Comparison of ENCODE assay signal across 9 cellular contexts in genomic region chr19:1566392-1567115, GRCh38. TPM values are rescaled to one million over a fixed set of nuclear protein-coding genes. Genes with fewer than 3 reads are reported as not detected.
DNase-seq lines count a peak whose midpoint lies in the region; ATAC-seq and TF ChIP-seq lines count a peak whose summit lies in the region.
"Had no signal": no experiment of that assay in that cellular context is flagged by ENCODE, and none has a peak within 500 bp of the region (broad histone marks: within the 10 kb centered on the region; RNA-seq: fewer than 3 reads in every experiment).

No MANE protein-coding gene starts in this region.

- peaks cover 8 to 26% (median 24%) of the 10 kb centered on the region in 3 experiments; a peak in 6 of 7 replicates for H3K36me3 Mint-ChIP-seq in H9 (ENCODE audit: insufficient read depth in 1 of 3, low read depth in 3 of 3)
- H3K36me3 Mint-ChIP-seq in endodermal cell (ENCODE audit: low read depth) = peaks cover 24% of the 10 kb centered on the region

- WGBS in H9 (ENCODE audit: extremely low coverage, insufficient read length, low lambda C conversion rate) = no CpG with 5 or more reads among the region's 42 CpGs
- WGBS in endodermal cell (ENCODE audit: insufficient coverage in 1 of 2, insufficient read length in 1 of 2), 2 experiments = 0 to 1% methylated on average over 1 to 36 of the region's 42 CpGs
- WGBS in mesenchymal stem cell = under 1% methylated on average over 29 of the region's 42 CpGs
- WGBS in upper lobe of left lung, 2 donors = 6 to 25% methylated on average over 3 to 11 of the region's 42 CpGs

- no peak overlapping the region for H3K56ac ChIP-seq in H9 (ENCODE audit: insufficient read length, low read depth, low read length)

- no peaks in the 10 kb centered on the region for H3K23me2 ChIP-seq in H9 (ENCODE audit: insufficient read length, low read depth, low read length, poor library complexity, severe bottlenecking)

- DNase-seq in H9 (peak; percentile 90), OCI-LY7 (ENCODE audit: low spot score) (no peak), endodermal cell (peak; percentile 93), mesenchymal stem cell (peak; percentile 87), upper lobe of left lung (peak; percentile 77 to 89), 8988T (no peak), GM19240 (ENCODE audit: insufficient read length, low spot score) (no peak)

- H3K14ac ChIP-seq in H9 (ENCODE audit: insufficient read depth, low read length) (peak overlapping the region; percentile 91), mesenchymal stem cell (ENCODE audit: low read length in 2 of 2) (peak overlapping the region in 1 of 2 experiments; percentile 37)

- H2BK20ac ChIP-seq in H9 (ENCODE audit: low read depth, low read length, poor library complexity, severe bottlenecking) = no peak overlapping the region

- H4K8ac ChIP-seq in H9 (replicated peaks; ENCODE audit: insufficient read length, low read depth, low read length) = no peak overlapping the region
- H4K8ac ChIP-seq in mesenchymal stem cell (ENCODE audit: low read length) = peak overlapping the region; percentile 79

- H3K9me3 Mint-ChIP-seq in H9 (peaks cover 2 to 3% of the 10 kb centered on the region in 2 experiments; a peak in 2 of 5 replicates), endodermal cell (no peaks in the 10 kb centered on the region)

- H3K4me1 Mint-ChIP-seq in H9 (peaks cover 2 to 15% of the 10 kb centered on the region in 2 experiments; a peak in 3 of 4 replicates), endodermal cell (no peaks in the 10 kb centered on the region)

- no peak for TF ChIP-seq EP300 in upper lobe of left lung (IDR thresholded peaks at IDR 0.05)

- ATAC-seq in upper lobe of left lung (ENCODE audit: low FRiP score in 2 of 2) (peak; percentile 88 to 89), GM19397 (IDR thresholded peaks at IDR 0.05; ENCODE audit: unreplicated experiment) (no peak)

- H3K27me3 ChIP-seq in H9 (ENCODE audit: insufficient read depth, low read length) (no peaks in the 10 kb centered on the region; the same call in 1 of the 2 replicates), endodermal cell (ENCODE audit: control insufficient read depth, insufficient read depth, low read length, poor library complexity, severe bottlenecking) (peaks cover 21% of the 10 kb centered on the region), mesenchymal stem cell (ENCODE audit: control insufficient read depth in 1 of 2, insufficient read depth in 1 of 2, low read length in 2 of 2) (peaks cover 0 to 8% of the 10 kb centered on the region in 2 experiments), upper lobe of left lung (peaks cover 0 to 10% (median 0%) of the 10 kb centered on the region in 4 donors)

- CTCF ChIA-PET in OCI-LY7 (lab: Charles Lee; ENCODE audit: unreplicated experiment) = no interaction called here

- H3K27me3 Mint-ChIP-seq in H9 (ENCODE audit: low read depth) = peaks cover 32% of the 10 kb centered on the region
- peaks cover 28% of the 10 kb centered on the region for H3K27me3 Mint-ChIP-seq in endodermal cell (ENCODE audit: insufficient read depth)

- H3K18ac ChIP-seq in H9 (ENCODE audit: insufficient read length, low read depth, low read length) = peak overlapping the region; percentile 80
- H3K18ac ChIP-seq in mesenchymal stem cell (ENCODE audit: low read depth in 1 of 2, low read length in 2 of 2) = peak overlapping the region; percentile 90 to 98

- POLR2A ChIA-PET in OCI-LY7 (lab: Charles Lee) = no interaction called here

- peaks cover 3% of the 10 kb centered on the region for H3K79me1 ChIP-seq in H9 (ENCODE audit: insufficient read depth, low read depth, low read length, poor library complexity, severe bottlenecking)
- peaks cover 7% of the 10 kb centered on the region for H3K79me1 ChIP-seq in mesenchymal stem cell (replicated peaks; ENCODE audit: low read length, poor library complexity, severe bottlenecking)

- no TSS peak for BruUV-seq in OCI-LY7 (replicated peaks; lab: Mats Ljungman, UMichigan)

- H2AK5ac ChIP-seq in H9 (ENCODE audit: insufficient read length, low read length) = no peak overlapping the region
- peak overlapping the region; percentile 74 for H2AK5ac ChIP-seq in mesenchymal stem cell (ENCODE audit: low read length, severe bottlenecking)

- H3K4me3 ChIP-seq in OCI-LY7 (ENCODE audit: low read depth, low read length, poor library complexity, severe bottlenecking) (peak overlapping the region; percentile 64), endodermal cell (ENCODE audit: low read length) (peak overlapping the region; percentile 82), mesenchymal stem cell (ENCODE audit: insufficient read depth in 1 of 2, low read depth in 1 of 2, low read length in 2 of 2) (peak overlapping the region; percentile 82 to 93), upper lobe of left lung (peak overlapping the region; percentile 63 to 86 (median 78))

- intact Hi-C loops in OCI-LY7 (cut with micrococcal nuclease; ENCODE audit: unreplicated experiment) = no loop called here

- H2BK120ac ChIP-seq in H9 (ENCODE audit: low read depth, low read length, poor library complexity, severe bottlenecking) = no peak overlapping the region
- H2BK120ac ChIP-seq in mesenchymal stem cell (ENCODE audit: low read depth, low read length) = peak overlapping the region; percentile 97

- peak in 3 of 4 donors; percentile 4 to 57 (median 52) for TF ChIP-seq POLR2A in upper lobe of left lung (IDR thresholded peaks at IDR 0.05)

- no peaks in the 10 kb centered on the region for H3K9me2 ChIP-seq in OCI-LY7 (ENCODE audit: insufficient read depth, low read length)

- H2BK12ac ChIP-seq in H9 (ENCODE audit: insufficient read length, low read depth, low read length) (no peak overlapping the region), mesenchymal stem cell (ENCODE audit: low read length in 2 of 2) (no peak overlapping the region)

- TF ChIP-seq CTCF in H9 (conservative IDR thresholded peaks at IDR 0.05) (no peak), OCI-LY7 (conservative IDR thresholded peaks at IDR 0.05; ENCODE audit: low read length) (no peak), endodermal cell (conservative IDR thresholded peaks at IDR 0.05) (no peak), upper lobe of left lung (IDR thresholded peaks at IDR 0.05) (no peak)

- H4K5ac ChIP-seq in H9 (ENCODE audit: insufficient read length, low read depth, low read length) = no peak overlapping the region

- peak overlapping the region; percentile 46 for H3K4me2 ChIP-seq in H9 (ENCODE audit: insufficient read depth, insufficient read length, low read length)
- peak overlapping the region; percentile 73 for H3K4me2 ChIP-seq in OCI-LY7 (ENCODE audit: low read length)
- peak overlapping the region; percentile 82 for H3K4me2 ChIP-seq in mesenchymal stem cell (ENCODE audit: low read length, poor library complexity, severe bottlenecking)

- H3K4me1 ChIP-seq in H9 (ENCODE audit: insufficient read depth, low read length) (no peaks in the 10 kb centered on the region), OCI-LY7 (ENCODE audit: insufficient read depth, low read length, poor library complexity, severe bottlenecking) (peaks cover 13% of the 10 kb centered on the region), endodermal cell (ENCODE audit: control insufficient read depth, insufficient read depth, low read length) (no peaks in the 10 kb centered on the region), mesenchymal stem cell (ENCODE audit: control insufficient read depth, insufficient read depth, low read depth, low read length) (peaks cover 25% of the 10 kb centered on the region), upper lobe of left lung (peaks cover 11 to 27% (median 16%) of the 10 kb centered on the region in 4 donors)

- peaks cover 30% of the 10 kb centered on the region; the same call in 1 of the 2 replicates for H3K79me2 ChIP-seq in H9 (ENCODE audit: insufficient read depth, low read length)
- no peaks in the 10 kb centered on the region for H3K79me2 ChIP-seq in OCI-LY7 (ENCODE audit: insufficient read depth, low read depth, low read length)

- peak overlapping the region; percentile 64 for H3K9ac ChIP-seq in H9 (ENCODE audit: extremely low read depth, insufficient read length, low read length)
- peak overlapping the region; percentile 99 for H3K9ac ChIP-seq in endodermal cell (ENCODE audit: extremely low read depth, low read length, poor library complexity, severe bottlenecking)
- peak overlapping the region; percentile 90 for H3K9ac ChIP-seq in mesenchymal stem cell (ENCODE audit: low read length)

- H2BK15ac ChIP-seq in H9 (ENCODE audit: low read depth, low read length) (no peak overlapping the region), mesenchymal stem cell (ENCODE audit: low read depth, poor library complexity, severe bottlenecking) (no peak overlapping the region)

- H4K91ac ChIP-seq in H9 (ENCODE audit: insufficient read length, low read depth, low read length) = no peak overlapping the region
- peak overlapping the region; percentile 94 for H4K91ac ChIP-seq in mesenchymal stem cell (ENCODE audit: low read length)

- H2BK5ac ChIP-seq in H9 (ENCODE audit: insufficient read length, low read length) (no peak overlapping the region), mesenchymal stem cell (ENCODE audit: low read depth, low read length, poor library complexity, severe bottlenecking) (peak overlapping the region; percentile 96)

- H4K20me1 ChIP-seq in H9 (ENCODE audit: control insufficient read depth, insufficient read depth, insufficient read length) (no peaks in the 10 kb centered on the region), OCI-LY7 (ENCODE audit: insufficient read depth, low read length) (no peaks in the 10 kb centered on the region)

- H3K36me3 ChIP-seq in OCI-LY7 (ENCODE audit: insufficient read depth, low read length) (no peaks in the 10 kb centered on the region), endodermal cell (ENCODE audit: control insufficient read depth, insufficient read depth, low read length) (peaks cover 32% of the 10 kb centered on the region), mesenchymal stem cell (ENCODE audit: control insufficient read depth in 1 of 2, insufficient read depth in 2 of 2, low read depth in 1 of 2, low read length in 2 of 2) (peaks cover 0 to 34% of the 10 kb centered on the region in 2 experiments), upper lobe of left lung (no peaks in the 10 kb centered on the region)

- H3T11ph ChIP-seq in H9 (ENCODE audit: low read length) = no peak overlapping the region

- H3K4me3 Mint-ChIP-seq in H9 (peak overlapping the region; percentile 64 to 78), endodermal cell (peak overlapping the region; percentile 63)

- no peaks in the 10 kb centered on the region for H3K9me3 ChIP-seq in H9 (ENCODE audit: control insufficient read depth, low read depth, low read length)
- no peaks in the 10 kb centered on the region for H3K9me3 ChIP-seq in OCI-LY7 (ENCODE audit: low read length)
- H3K9me3 ChIP-seq in endodermal cell (ENCODE audit: control insufficient read depth, low read length) = no peaks in the 10 kb centered on the region
- no peaks in the 10 kb centered on the region for H3K9me3 ChIP-seq in mesenchymal stem cell (ENCODE audit: control insufficient read depth, low read length)
- no peaks in the 10 kb centered on the region for H3K9me3 ChIP-seq in upper lobe of left lung

- H2AFZ ChIP-seq in H9 (ENCODE audit: low read length) = no peak overlapping the region
- no peak overlapping the region for H2AFZ ChIP-seq in OCI-LY7 (ENCODE audit: low read length)
- no peak overlapping the region for H2AFZ ChIP-seq in mesenchymal stem cell (ENCODE audit: low read depth, low read length)

- H3K23ac ChIP-seq in H9 (ENCODE audit: insufficient read length, low read depth, low read length) (no peak overlapping the region), mesenchymal stem cell (ENCODE audit: low read length in 2 of 2) (no peak overlapping the region)

- no peak overlapping the region for H3K27ac Mint-ChIP-seq in H9
- H3K27ac Mint-ChIP-seq in endodermal cell = peak overlapping the region; percentile 39

- H3K4ac ChIP-seq in H9 (ENCODE audit: low read depth, low read length) = no peak overlapping the region; the same call in 1 of the 2 replicates
- H3K4ac ChIP-seq in mesenchymal stem cell (ENCODE audit: low read depth in 1 of 2, low read length in 2 of 2) = peak overlapping the region; percentile 94 to 97

- H3K27ac ChIP-seq in H9 (ENCODE audit: insufficient read length, low read depth, low read length) = no peak overlapping the region
- H3K27ac ChIP-seq in OCI-LY7 (ENCODE audit: low read depth, low read length, poor library complexity, severe bottlenecking) = no peak overlapping the region
- H3K27ac ChIP-seq in endodermal cell (ENCODE audit: low read depth, low read length) = peak overlapping the region; percentile 100
- H3K27ac ChIP-seq in mesenchymal stem cell (ENCODE audit: low read length, poor library complexity, severe bottlenecking) = peak overlapping the region; percentile 90
- peak overlapping the region; percentile 75 to 87 (median 84) for H3K27ac ChIP-seq in upper lobe of left lung

RNA-seq across cellular contexts. Expression of gene MEX3D, which starts 1.6 kb away (rescaled TPM):
- 70.4 and 75.9 TPM in 2 replicates for total RNA-seq in H9 (2021)
- 11.7 and 13.6 TPM in 2 replicates for total RNA-seq in OCI-LY7 (2014; rRNA removed; shearing (Covaris generic))
- 9.4 and 11.9 TPM in 2 replicates for total RNA-seq in OCI-LY7 (2022)
- total RNA-seq in endodermal cell = 100 to 1,000 TPM in 1 of 2 donors, 10 to 100 TPM in 1; 94.1 to 103 TPM
- polyA plus RNA-seq in endodermal cell (2013, experiment 1 of 2) = 50.7 TPM
- polyA plus RNA-seq in endodermal cell (2013, experiment 2 of 2) = 52.4 TPM
- 26.4 TPM for polyA plus RNA-seq in mesenchymal stem cell (2013, experiment 1 of 2)
- polyA plus RNA-seq in mesenchymal stem cell (2013, experiment 2 of 2) = 26.2 TPM
- total RNA-seq in upper lobe of left lung = 10 to 100 TPM; 18.0 to 43.7 (median 26.5) TPM

RNA-seq across cellular contexts. Expression of gene MBD3, which starts 26.1 kb away (rescaled TPM):
- total RNA-seq in H9 (2021) = 126 and 128 TPM in 2 replicates
- 147 and 172 TPM in 2 replicates for total RNA-seq in OCI-LY7 (2014; rRNA removed; shearing (Covaris generic))
- 168 TPM in 2 replicates for total RNA-seq in OCI-LY7 (2022)
- total RNA-seq in endodermal cell = 100 to 1,000 TPM; 108 TPM
- polyA plus RNA-seq in endodermal cell (2013, experiment 1 of 2) = 61.7 TPM
- 63.0 TPM for polyA plus RNA-seq in endodermal cell (2013, experiment 2 of 2)
- polyA plus RNA-seq in mesenchymal stem cell (2013, experiment 1 of 2) = 43.8 TPM
- 41.6 TPM for polyA plus RNA-seq in mesenchymal stem cell (2013, experiment 2 of 2)
- total RNA-seq in upper lobe of left lung = 100 to 1,000 TPM in 3 of 6 donors, 10 to 100 TPM in 3; 65.1 to 158 (median 107) TPM

RNA-seq across cellular contexts. Expression of gene UQCR11, which starts 38.7 kb away (rescaled TPM):
- total RNA-seq in H9 (2021) = 166 and 174 TPM in 2 replicates
- total RNA-seq in OCI-LY7 (2014; rRNA removed; shearing (Covaris generic)) = 85.3 and 86.2 TPM in 2 replicates
- total RNA-seq in OCI-LY7 (2022) = 143 and 187 TPM in 2 replicates
- total RNA-seq in endodermal cell = 100 to 1,000 TPM; 171 to 195 TPM
- polyA plus RNA-seq in endodermal cell (2013, experiment 1 of 2) = 139 TPM
- polyA plus RNA-seq in endodermal cell (2013, experiment 2 of 2) = 137 TPM
- 214 TPM for polyA plus RNA-seq in mesenchymal stem cell (2013, experiment 1 of 2)
- 220 TPM for polyA plus RNA-seq in mesenchymal stem cell (2013, experiment 2 of 2)
- total RNA-seq in upper lobe of left lung = 100 to 1,000 TPM in 2 of 6 donors, 10 to 100 TPM in 4; 10.5 to 216 (median 67.3) TPM

RNA-seq across cellular contexts. Expression of gene PLK5, which starts 42.7 kb away (rescaled TPM):
- 0.50 and 0.57 TPM in 2 replicates for total RNA-seq in H9 (2021)
- total RNA-seq in OCI-LY7 (2014; rRNA removed; shearing (Covaris generic)) = 0.31 TPM in 1 of 2 replicates, not detected in the other
- 0.17 and 0.26 TPM in 2 replicates for total RNA-seq in OCI-LY7 (2022)
- total RNA-seq in endodermal cell = under 1 TPM in 1 of 2 donors, not detected in 1; 0.48 TPM
- 0.32 TPM for polyA plus RNA-seq in endodermal cell (2013, experiment 1 of 2)
- polyA plus RNA-seq in endodermal cell (2013, experiment 2 of 2) = not detected
- polyA plus RNA-seq in mesenchymal stem cell (2013, experiment 1 of 2) = not detected
- not detected for polyA plus RNA-seq in mesenchymal stem cell (2013, experiment 2 of 2)
- not detected for total RNA-seq in upper lobe of left lung
- total RNA-seq: activated CD8-positive, alpha-beta memory T cell treated with anti-CD3 and anti-CD28 coated beads for 36 hours had no signal

RNA-seq across cellular contexts. Expression of gene ADAMTSL5, which starts 53.7 kb away (rescaled TPM):
- total RNA-seq in H9 (2021) (1.4 and 1.5 TPM in 2 replicates), OCI-LY7 (2022) (0.34 TPM in 1 of 2 replicates, not detected in the other), endodermal cell (1 to 10 TPM; 4.1 to 4.8 TPM), upper lobe of left lung (10 to 100 TPM in 1 of 6 donors, 1 to 10 TPM in 4, under 1 TPM in 1; 0.89 to 11.5 (median 4.9) TPM)
- total RNA-seq in OCI-LY7 (2014; rRNA removed; shearing (Covaris generic)) = not detected in 2 replicates
- 1.2 TPM for polyA plus RNA-seq in endodermal cell (2013, experiment 1 of 2)
- 0.75 TPM for polyA plus RNA-seq in endodermal cell (2013, experiment 2 of 2)
- 10.8 TPM for polyA plus RNA-seq in mesenchymal stem cell (2013, experiment 1 of 2)
- 8.4 TPM for polyA plus RNA-seq in mesenchymal stem cell (2013, experiment 2 of 2)

Comparison
In these comparisons a context has a peak if more than half of its experiments do, and no peak if none do; other contexts are left out.
1. DNase-seq: peak in H9 (single experiment), endodermal cell (single experiment), mesenchymal stem cell (single experiment) and upper lobe of left lung (2 of 2); none in OCI-LY7 (single experiment), 8988T (single experiment) and GM19240 (single experiment).
2. H3K27ac ChIP-seq: peak in endodermal cell (single experiment), mesenchymal stem cell (single experiment) and upper lobe of left lung (4 of 4); none in H9 (single experiment) and OCI-LY7 (single experiment).
3. Peak in every context shown above with its lines, with median percentiles within 50 percentile points of each other: H3K4me2 ChIP-seq, H3K9ac ChIP-seq and H3K4me3 ChIP-seq.